In genomic region chr19:1631557-1632100, GRCh38 we compare ENCODE assay signal across 29 cellular contexts.
"Had no signal": no experiment of that assay in that cellular context is flagged by ENCODE, and none has a peak within 500 bp of the region (broad histone marks: within the 10 kb centered on the region; RNA-seq: fewer than 3 reads in every experiment).

No MANE protein-coding gene starts in this region.

- H3K4me3 Mint-ChIP-seq: activated CD4-positive, alpha-beta T cell treated with anti-CD3 and anti-CD28 coated beads, Interleukin-2, amount 10 ng/mL, durations not matched to agents 7 days and 5 days; activated CD8-positive, alpha-beta T cell treated with anti-CD3 and anti-CD28 coated beads, Interleukin-2, amount 10 ng/mL, durations not matched to agents 7 days and 5 days; activated naive CD4-positive, alpha-beta T cell treated with anti-CD3 and anti-CD28 coated beads for 36 hours; activated T-cell treated with anti-CD3 and anti-CD28 coated beads, Interleukin-2, amount 50 U/mL, for 24 hours; T-helper 1 cell treated with Interleukin-12 subunit alpha and Interleukin-12 subunit beta and Interleukin-4 antibody, amounts not matched to agents 30 μg/mL and 1 μg/mL, for 36 hours; T-helper 2 cell treated with Interferon-gamma antibody and Interleukin-4, amounts not matched to agents 5 μg/mL and 100 μg/mL, for 36 hours had no signal

- H3K9me3 ChIP-seq: ascending aorta, breast epithelium, SJSA1, SK-N-SH had no signal

- H3K9ac ChIP-seq: KMS-11, SK-N-SH had no signal

- H3K4me3 ChIP-seq: ascending aorta, breast epithelium, PC-9, SJSA1 had no signal

- H3K36me3 ChIP-seq: breast epithelium had no signal

- H3K27ac ChIP-seq: ascending aorta, breast epithelium, KMS-11, PC-9, SJSA1 had no signal

- H3K27ac Mint-ChIP-seq: activated CD4-positive, alpha-beta T cell treated with anti-CD3 and anti-CD28 coated beads, Interleukin-2, amount 10 ng/mL, durations not matched to agents 7 days and 5 days; activated CD8-positive, alpha-beta T cell treated with anti-CD3 and anti-CD28 coated beads, Interleukin-2, amount 10 ng/mL, durations not matched to agents 7 days and 5 days; activated naive CD4-positive, alpha-beta T cell treated with anti-CD3 and anti-CD28 coated beads for 36 hours; activated naive CD4-positive, alpha-beta T cell treated with anti-CD3 and anti-CD28 coated beads, Interleukin-2, amount 50 U/mL, for 72 hours; activated T-cell treated with anti-CD3 and anti-CD28 coated beads, Interleukin-2, amount 50 U/mL, for 24 hours; T-helper 1 cell treated with Interleukin-12 subunit alpha and Interleukin-12 subunit beta and Interleukin-4 antibody, amounts not matched to agents 30 μg/mL and 1 μg/mL, for 36 hours; T-helper 2 cell treated with Interferon-gamma antibody and Interleukin-4, amounts not matched to agents 5 μg/mL and 100 μg/mL, for 36 hours had no signal

- DNase-seq: activated CD4-positive, alpha-beta T cell treated with anti-CD3 and anti-CD28 coated beads, Interleukin-2, amount 10 ng/mL, durations not matched to agents 7 days and 5 days; activated CD4-positive, alpha-beta T cell treated with anti-CD3 and anti-CD28 coated beads, Interleukin-2, amount 50 U/mL, for 48 hours; activated CD8-positive, alpha-beta T cell treated with anti-CD3 and anti-CD28 coated beads, Interleukin-2, amount 10 ng/mL, durations not matched to agents 7 days and 5 days; activated gamma-delta T cell treated with Interleukin-2 at 50 U/mL for 16 hours; activated naive CD4-positive, alpha-beta T cell treated with anti-CD3 and anti-CD28 coated beads for 36 hours; activated T-cell treated with anti-CD3 and anti-CD28 coated beads, Interleukin-2, amount 50 U/mL, for 24 hours; amygdala; NCI-H1092 treated with DMSO at 0.1 percent for 48 hours; NCI-H1417; NCI-H146; NCI-H187; NCI-H2029 treated with DMSO at 0.1 percent for 48 hours; NCI-H2107; NCI-H2171; NCI-H510A; NCI-H526; NCI-H748 treated with DMSO at 0.1 percent for 48 hours; NK-92 treated with Interleukin-12 subunit alpha and Interleukin-12 subunit beta, amount 100 ng/mL, for 24 hours; PC-9; SHP77 treated with DMSO at 0.1 percent for 48 hours; SK-N-SH had no signal

- H3K4me1 ChIP-seq: ascending aorta, breast epithelium, SJSA1 had no signal

- H3K4me2 ChIP-seq: KMS-11, PC-9, SK-N-SH had no signal

- H3K4me1 Mint-ChIP-seq: activated CD4-positive, alpha-beta T cell treated with anti-CD3 and anti-CD28 coated beads, Interleukin-2, amount 10 ng/mL, durations not matched to agents 7 days and 5 days had no signal

- ATAC-seq: activated CD8-positive, alpha-beta T cell treated with anti-CD3 and anti-CD28 coated beads, Interleukin-2, amount 10 ng/mL, durations not matched to agents 7 days and 5 days; activated naive CD4-positive, alpha-beta T cell treated with anti-CD3 and anti-CD28 coated beads, Interleukin-2, amount 50 U/mL, for 72 hours had no signal

- H2AFZ ChIP-seq: PC-9 had no signal

- H3K9me3 Mint-ChIP-seq: activated CD4-positive, alpha-beta T cell treated with anti-CD3 and anti-CD28 coated beads, Interleukin-2, amount 10 ng/mL, durations not matched to agents 7 days and 5 days; activated naive CD4-positive, alpha-beta T cell treated with anti-CD3 and anti-CD28 coated beads for 36 hours; activated naive CD4-positive, alpha-beta T cell treated with anti-CD3 and anti-CD28 coated beads, Interleukin-2, amount 50 U/mL, for 72 hours; activated T-cell treated with anti-CD3 and anti-CD28 coated beads, Interleukin-2, amount 50 U/mL, for 24 hours; T-helper 1 cell treated with Interleukin-12 subunit alpha and Interleukin-12 subunit beta and Interleukin-4 antibody, amounts not matched to agents 30 μg/mL and 1 μg/mL, for 36 hours; T-helper 2 cell treated with Interferon-gamma antibody and Interleukin-4, amounts not matched to agents 5 μg/mL and 100 μg/mL, for 36 hours had no signal

- FAIRE-seq: TTC549 had no signal

- H3K27me3 ChIP-seq: ascending aorta, breast epithelium, SJSA1 had no signal

- H3K27me3 Mint-ChIP-seq: activated CD4-positive, alpha-beta T cell treated with anti-CD3 and anti-CD28 coated beads, Interleukin-2, amount 10 ng/mL, durations not matched to agents 7 days and 5 days; activated T-cell treated with anti-CD3 and anti-CD28 coated beads, Interleukin-2, amount 50 U/mL, for 24 hours had no signal
